In the genomic region with DNA sequence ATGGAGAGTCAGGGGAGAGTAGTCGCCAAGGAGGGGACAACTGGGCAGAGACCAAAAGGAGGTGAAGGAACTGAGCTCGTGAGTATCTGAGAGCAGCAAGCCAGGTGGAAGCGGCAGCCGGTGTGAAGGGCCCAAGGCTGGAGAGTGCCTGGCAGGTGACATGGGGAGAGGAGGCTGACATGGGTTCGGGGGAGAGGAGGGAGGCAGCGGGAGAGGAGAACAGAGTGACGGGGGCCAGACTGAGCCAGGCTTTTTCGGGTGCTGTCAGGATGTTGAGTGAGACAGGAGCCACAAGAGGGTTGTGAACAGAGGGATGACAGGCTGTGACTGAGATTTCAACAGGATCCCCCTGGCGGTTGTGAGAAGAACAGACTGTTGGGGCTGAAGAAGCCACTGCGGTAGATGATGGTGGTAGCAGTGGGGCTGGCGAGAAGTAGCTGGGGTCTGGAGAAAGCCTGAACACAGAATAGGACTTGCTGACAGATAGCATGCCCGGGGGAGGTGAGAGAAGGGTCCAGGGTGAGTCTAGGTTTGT, we compare ENCODE assay signal across 6 cellular contexts. TPM values are rescaled to one million over a fixed set of nuclear protein-coding genes. Genes with fewer than 3 reads are reported as not detected.
DNase-seq lines count a peak whose midpoint lies in the region; ATAC-seq, FAIRE-seq and TF ChIP-seq lines count a peak whose summit lies in the region.

No MANE protein-coding gene starts in this region.

- no peak overlapping the region for H3K4me3 ChIP-seq in lower lobe of right lung

- H3K36me3 ChIP-seq in lower lobe of right lung, result peaks cover 20% of the 10 kb centered on the region

- peak in 1 of 2 donors; percentile 33 for ATAC-seq in lower lobe of right lung

- no peaks in the 10 kb centered on the region for H3K9me3 ChIP-seq in lower lobe of right lung

- no peak for DNase-seq in GM18507 (ENCODE audit: extremely low spot score, insufficient read length, low read depth)
- no peak for DNase-seq in lower lobe of right lung
- no peak for DNase-seq in activated effector memory CD4-positive, alpha-beta T cell treated with anti-CD3 and anti-CD28 coated beads, Interleukin-2, amount 50 U/mL, for 16 hours
- DNase-seq in stimulated activated CD8-positive, alpha-beta memory T cell treated with anti-CD3 and anti-CD28 coated beads, Interleukin-4, amount 100 ng/mL, for 48 hours, result no peak
- DNase-seq in activated naive CD4-positive, alpha-beta T cell treated with anti-CD3 and anti-CD28 coated beads, Interleukin-2, amount 50 U/mL, for 16 hours, result no peak

- TF ChIP-seq CTCF in VCaP (conservative IDR thresholded peaks at IDR 0.05) (peak; percentile 61), lower lobe of right lung (IDR thresholded peaks at IDR 0.05) (peak; percentile 19)

- peak; percentile 39 for FAIRE-seq in GM18507 (lab: Jason Lieb, UNC)

- peaks cover 14% of the 10 kb centered on the region for H3K4me1 ChIP-seq in lower lobe of right lung

- H3K27ac ChIP-seq in VCaP, result no peak overlapping the region
- H3K27ac ChIP-seq in lower lobe of right lung, result no peak overlapping the region

- H3K27me3 ChIP-seq in lower lobe of right lung (ENCODE audit: low read depth), result no peaks in the 10 kb centered on the region

- intact Hi-C loops in lower lobe of right lung (cut with DNase I), result no loop called here

RNA-seq across cellular contexts. Expression of a gene that starts 5.7 kb away (rescaled TPM):
- total RNA-seq in lower lobe of right lung, result 25.3 TPM

RNA-seq across cellular contexts. Expression of a gene that starts 14.4 kb away (rescaled TPM):
- total RNA-seq in lower lobe of right lung, result 85.5 TPM

RNA-seq across cellular contexts. Expression of a gene that starts 14.9 kb away (rescaled TPM):
- 24.8 TPM for total RNA-seq in lower lobe of right lung

RNA-seq across cellular contexts. Expression of a gene that starts 25.0 kb away (rescaled TPM):
- total RNA-seq in lower lobe of right lung, result 0.44 TPM
